Comparison of ENCODE assay signal across 26 cellular contexts in the genomic region with DNA sequence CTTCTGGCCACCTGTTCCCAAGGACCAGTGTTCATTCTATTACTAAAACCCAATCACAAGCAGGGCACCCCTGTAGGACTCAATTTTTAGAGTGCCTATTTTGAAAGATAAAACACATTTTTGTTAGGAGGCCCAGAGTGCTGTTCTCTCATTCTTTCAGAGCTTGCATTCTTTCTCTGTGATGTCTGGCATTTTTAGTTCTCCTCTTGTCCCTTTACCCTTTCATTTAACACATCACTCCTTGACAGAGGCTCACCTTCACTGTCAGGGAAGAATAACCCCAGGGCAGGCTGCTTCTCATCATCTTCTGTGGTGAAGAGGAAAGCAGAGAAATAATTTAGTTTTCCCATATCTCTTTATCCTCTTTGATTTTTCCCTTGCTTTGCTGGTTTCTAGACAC.
"Had no signal": no experiment of that assay in that cellular context is flagged by ENCODE, and none has a peak within 500 bp of the region (broad histone marks: within the 10 kb centered on the region; RNA-seq: fewer than 3 reads in every experiment).

No MANE protein-coding gene starts in this region.

- H3K9me3 ChIP-seq: adrenal gland had no signal

- DNase-seq: activated CD4-positive, alpha-beta T cell treated with anti-CD3 and anti-CD28 coated beads, Interleukin-2, amount 10 ng/mL, durations not matched to agents 7 days and 5 days; activated CD4-positive, CD25-positive, alpha-beta regulatory T cell; activated CD8-positive, alpha-beta memory T cell treated with anti-CD3 and anti-CD28 coated beads, Interleukin-2, amount 50 U/mL, for 4 hours; activated CD8-positive, alpha-beta T cell treated with anti-CD3 and anti-CD28 coated beads for 36 hours; activated gamma-delta T cell treated with Interleukin-2 at 50 U/mL for 16 hours; activated naive CD4-positive, alpha-beta T cell treated with anti-CD3 and anti-CD28 coated beads, Interleukin-2, amount 10 ng/mL, durations not matched to agents 7 days and 5 days; activated naive CD8-positive, alpha-beta T cell treated with anti-CD3 and anti-CD28 coated beads for 36 hours; activated T-cell treated with anti-CD3 and anti-CD28 coated beads, Interleukin-2, amount 50 U/mL, for 72 hours; adrenal gland; anterior cingulate cortex; Karpas-422; NCI-H1105 treated with DMSO at 0.1 percent for 48 hours; NCI-H1436 treated with DMSO at 0.1 percent for 48 hours; NCI-H187; NCI-H2081; NCI-H510A treated with DMSO at 0.1 percent for 48 hours; NCI-H69; NK-92 treated with Interleukin-12 subunit alpha and Interleukin-12 subunit beta, amount 100 ng/mL, for 24 hours; OCI-M1; SHP77 treated with DMSO at 0.1 percent for 48 hours; T-cell; T-helper 2 cell; T1000 had no signal

- H3K4me3 ChIP-seq: adrenal gland, K562 had no signal

- H3K27ac ChIP-seq: adrenal gland, RWPE1 had no signal

- H3K27me3 ChIP-seq: adrenal gland had no signal

- ATAC-seq: activated CD8-positive, alpha-beta T cell treated with anti-CD3 and anti-CD28 coated beads for 36 hours; activated T-cell treated with anti-CD3 and anti-CD28 coated beads, Interleukin-2, amount 50 U/mL, for 72 hours; K562; Panc1; T-cell had no signal

- H3K4me1 ChIP-seq: adrenal gland had no signal

- H3K36me3 ChIP-seq: adrenal gland had no signal
